ENCODE assay signal across 8 cellular contexts in the genomic region with DNA sequence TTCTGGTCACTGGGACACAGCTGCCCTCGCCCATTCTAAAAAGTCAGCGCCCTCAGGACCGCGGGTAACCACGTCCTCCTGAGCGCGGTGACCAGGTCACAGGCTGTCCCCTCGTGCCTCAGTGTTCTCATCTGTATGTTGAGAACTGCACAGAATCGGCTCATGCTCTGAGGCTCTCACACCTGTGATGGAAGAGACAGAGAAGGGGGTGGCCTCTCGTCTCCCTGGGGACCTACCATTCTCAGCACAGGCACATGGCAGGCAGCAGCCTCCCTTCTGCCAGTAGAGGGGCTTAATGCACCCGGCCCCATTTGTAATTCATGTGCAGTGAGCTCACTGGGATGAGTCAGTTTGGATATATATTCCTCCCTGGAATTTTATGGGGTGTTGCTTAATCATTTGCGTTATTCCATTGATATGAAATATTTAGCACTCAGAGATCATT. TPM values are rescaled to one million over a fixed set of nuclear protein-coding genes. Genes with fewer than 3 reads are reported as not detected.
A peak's percentile ranks its signal among the peaks of the same experiment; 100 is the strongest.
DNase-seq lines count a peak whose midpoint lies in the region; ATAC-seq and TF ChIP-seq lines count a peak whose summit lies in the region.
"Not testable (repeated sequence)": the region's sequence is repeated elsewhere in the genome, so short reads cannot be mapped to it uniquely, and the experiment has no call there.

No MANE protein-coding gene starts in this region.

- 5 to 13% methylated on average over 1 to 4 of the region's 12 CpGs for WGBS in gastroesophageal sphincter (ENCODE audit: low coverage in 1 of 2), 2 donors

- H3K27ac ChIP-seq in BLaER1 treated with 17β-estradiol and CSF1 and Interleukin-3, amounts not matched to agents 10 nM and 100 nM, result peak overlapping the region in 10 of 11 experiments; percentile 56 to 81 (median 78); a peak in 19 of 22 replicates
- H3K27ac ChIP-seq in VCaP, result peak overlapping the region; percentile 63
- H3K27ac ChIP-seq in gastroesophageal sphincter, result peak overlapping the region in 3 of 4 donors; percentile 92 to 96 (median 93)
- H3K27ac ChIP-seq in mucosa of rectum (ENCODE audit: low read depth in 2 of 2, low read length in 2 of 2), result peak overlapping the region; percentile 74 to 77

- TF ChIP-seq EP300 in gastroesophageal sphincter (IDR thresholded peaks at IDR 0.05), result not testable (repeated sequence)

- peak overlapping the region; percentile 90 to 94 (median 91) for H3K4me3 Mint-ChIP-seq in brain

- H3K36me3 ChIP-seq in BLaER1 treated with 17β-estradiol and CSF1 and Interleukin-3, amounts not matched to agents 10 nM and 100 nM; gastroesophageal sphincter; mucosa of rectum (ENCODE audit: control insufficient read depth in 2 of 2, insufficient read depth in 2 of 2, low read length in 2 of 2): not testable (repeated sequence)

- DNase-seq in HFF-Myc (ENCODE audit: extremely low read depth, low read depth), result peak; percentile 32
- peak; percentile 66 for DNase-seq in NCI-H226
- peak; percentile 33 to 43 for DNase-seq in stimulated activated CD4-positive, alpha-beta T cell treated with anti-CD3 and anti-CD28 coated beads, Interleukin-2, amount 100 ng/mL, for 24 hours

- peak overlapping the region; percentile 80 to 95 (median 93) for H3K4me2 ChIP-seq in BLaER1 treated with 17β-estradiol and CSF1 and Interleukin-3, amounts not matched to agents 10 nM and 100 nM

- H3K27me3 ChIP-seq in BLaER1 treated with 17β-estradiol and CSF1 and Interleukin-3, amounts not matched to agents 10 nM and 100 nM; gastroesophageal sphincter; mucosa of rectum (ENCODE audit: control insufficient read depth in 2 of 2, insufficient read depth in 2 of 2, low read length in 2 of 2): not testable (repeated sequence)

- TF ChIP-seq POLR2A in gastroesophageal sphincter (IDR thresholded peaks at IDR 0.05), result not testable (repeated sequence)

- peaks cover 41% of the 10 kb centered on the region for H3K4me1 Mint-ChIP-seq in brain

- peaks cover 7 to 53% (median 44%) of the 10 kb centered on the region in 10 experiments for H3K4me1 ChIP-seq in BLaER1 treated with 17β-estradiol and CSF1 and Interleukin-3, amounts not matched to agents 10 nM and 100 nM
- H3K4me1 ChIP-seq in gastroesophageal sphincter, result peaks cover 0 to 19% (median 4%) of the 10 kb centered on the region in 3 donors
- H3K4me1 ChIP-seq in mucosa of rectum (ENCODE audit: control insufficient read depth in 2 of 2, insufficient read depth in 2 of 2, low read length in 2 of 2), result not testable (repeated sequence)

- H3K36me3 Mint-ChIP-seq in brain, result not testable (repeated sequence)

- H4K20me1 ChIP-seq in BLaER1 treated with 17β-estradiol and CSF1 and Interleukin-3, amounts not matched to agents 10 nM and 100 nM, result not testable (repeated sequence)

- H3K27me3 Mint-ChIP-seq in brain, result not testable (repeated sequence)

- H3K9me3 Mint-ChIP-seq in brain, result not testable (repeated sequence)

- peak overlapping the region; percentile 77 to 97 (median 92) for H3K27ac Mint-ChIP-seq in brain

- not testable (repeated sequence) for TF ChIP-seq CTCF in HFF-Myc (IDR thresholded peaks at IDR 0.05; ENCODE audit: low read depth, low read length, missing control alignments); VCaP (conservative IDR thresholded peaks at IDR 0.05); brain (conservative IDR thresholded peaks at IDR 0.05); gastroesophageal sphincter (IDR thresholded peaks at IDR 0.05)

- ATAC-seq in gastroesophageal sphincter, result not testable (repeated sequence)

- H3K4me3 ChIP-seq in BLaER1 treated with 17β-estradiol and CSF1 and Interleukin-3, amounts not matched to agents 10 nM and 100 nM, result peak overlapping the region; percentile 71 to 86 (median 79)
- H3K4me3 ChIP-seq in HFF-Myc (replicated peaks; ENCODE audit: low read depth, low read length), result peak overlapping the region; percentile 72
- peak overlapping the region; percentile 63 to 86 for H3K4me3 ChIP-seq in gastroesophageal sphincter
- H3K4me3 ChIP-seq in mucosa of rectum (ENCODE audit: low read length in 2 of 2), result peak overlapping the region; percentile 69 to 80

- H3K9ac ChIP-seq in BLaER1 treated with 17β-estradiol and CSF1 and Interleukin-3, amounts not matched to agents 10 nM and 100 nM, result peak overlapping the region; percentile 74 to 87 (median 82)
- peak overlapping the region; percentile 52 to 81 for H3K9ac ChIP-seq in mucosa of rectum (ENCODE audit: low read depth in 1 of 2, low read length in 2 of 2)

- not testable (repeated sequence) for H3K9me3 ChIP-seq in BLaER1 treated with 17β-estradiol and CSF1 and Interleukin-3, amounts not matched to agents 10 nM and 100 nM (replicated peaks in 1 of 11); gastroesophageal sphincter; mucosa of rectum (ENCODE audit: control insufficient read depth in 2 of 2, low read length in 2 of 2)

RNA-seq across cellular contexts. Expression of gene ROPN1B, which starts 51.9 kb away (rescaled TPM):
- polyA plus RNA-seq in brain (ENCODE audit: insufficient read depth, low read depth, low replicate concordance), result 5.3 TPM
- total RNA-seq in gastroesophageal sphincter, result not detected
